8 cellular contexts compared by ENCODE assay signal in genomic region chr6:28335564-28336283, GRCh38. TPM values are rescaled to one million over a fixed set of nuclear protein-coding genes. Genes with fewer than 3 reads are reported as not detected.
DNase-seq lines count a peak whose midpoint lies in the region; ATAC-seq, FAIRE-seq and TF ChIP-seq lines count a peak whose summit lies in the region.

TSS of gene ZSCAN31 (minus strand) at chr6:28336148. CDS start at chr6:28329683, 6,465 bp downstream.

- H4K20me1 ChIP-seq in keratinocyte (ENCODE audit: control insufficient read depth, extremely low read depth, insufficient read depth, low read length) = no peaks in the 10 kb centered on the region

- peak within 1 kb of the TSS; percentile 95 for H3K4me2 ChIP-seq in keratinocyte (ENCODE audit: control insufficient read depth, extremely low read depth, insufficient read depth, low read depth, low read length)

- peak; percentile 90 for ATAC-seq in GM18867 (IDR thresholded peaks at IDR 0.05; ENCODE audit: unreplicated experiment)
- peak; percentile 80 for ATAC-seq in HG03095 (IDR thresholded peaks at IDR 0.05; ENCODE audit: unreplicated experiment)

- H3K27ac ChIP-seq in keratinocyte (ENCODE audit: control insufficient read depth, insufficient read depth, low read length) = peak within 1 kb of the TSS; percentile 86

- no peak for TF ChIP-seq CTCF in keratinocyte (optimal IDR thresholded peaks at IDR 0.05 in 1 of 3, IDR thresholded peaks at IDR 0.05 in 1 of 3, conservative IDR thresholded peaks at IDR 0.05 in 1 of 3; ENCODE audit: extremely low read depth in 1 of 3, insufficient read depth in 2 of 3, low read length in 3 of 3)

- no peaks in the 10 kb centered on the region for H3K9me1 ChIP-seq in keratinocyte (ENCODE audit: control insufficient read depth, extremely low read depth, insufficient read depth, low read length)

- peak; percentile 98 for DNase-seq in A172 (ENCODE audit: low spot score)
- DNase-seq in NCI-H2227 (lab: John Stamatoyannopoulos, UW; ENCODE audit: unreplicated experiment) = peak; percentile 97
- DNase-seq in activated CD4-positive, alpha-beta T cell treated with anti-CD3 and anti-CD28 coated beads for 1 hour = peak; percentile 75
- peak; percentile 88 for DNase-seq in cerebellum (ENCODE audit: low spot score)
- DNase-seq in keratinocyte (ENCODE audit: low read depth, low spot score) = peak; percentile 84
- DNase-seq in stimulated activated CD4-positive, alpha-beta T cell treated with anti-CD3 and anti-CD28 coated beads, Interleukin-15, amount 100 ng/mL, for 1 hour (ENCODE audit: low read depth in 1 of 2, low spot score in 1 of 2) = peak; percentile 54 to 57

- H3K9ac ChIP-seq in keratinocyte (ENCODE audit: control insufficient read depth, extremely low read depth, insufficient read depth, low read length) = peak within 1 kb of the TSS; percentile 82

- no peaks in the 10 kb centered on the region for H3K36me3 ChIP-seq in keratinocyte (ENCODE audit: control insufficient read depth in 2 of 2, extremely low read depth in 1 of 2, insufficient read depth in 2 of 2, low read length in 2 of 2)

- FAIRE-seq in keratinocyte (lab: Jason Lieb, UNC) = peak; percentile 93

- H2AFZ ChIP-seq in keratinocyte (ENCODE audit: control insufficient read depth, low read length) = peak within 1 kb of the TSS; percentile 87

- dilution Hi-C loops in keratinocyte (cut with MboI; ENCODE audit: extremely low pct_ligation_motif_present, low sequenced_read_pairs) = no loop called here

- peak within 1 kb of the TSS; percentile 51 to 85 (median 81) for H3K4me3 ChIP-seq in keratinocyte (ENCODE audit: control insufficient read depth in 2 of 3, extremely low read depth in 1 of 3, insufficient read depth in 2 of 3, low read depth in 1 of 3, low read length in 3 of 3)

- H3K9me3 ChIP-seq in keratinocyte (ENCODE audit: control insufficient read depth, low read depth, low read length) = no peaks in the 10 kb centered on the region

- peaks cover 13% of the 10 kb centered on the region for H3K4me1 ChIP-seq in keratinocyte (ENCODE audit: control insufficient read depth, extremely low read depth, insufficient read depth, low read length)

- no peaks in the 10 kb centered on the region for H3K27me3 ChIP-seq in keratinocyte (ENCODE audit: control insufficient read depth, extremely low read depth, insufficient read depth, low read length)

- no peaks in the 10 kb centered on the region for H3K79me2 ChIP-seq in keratinocyte (ENCODE audit: control insufficient read depth, insufficient read depth, low read length)

RNA-seq across cellular contexts. Expression of gene ZSCAN31, which starts in this region (rescaled TPM):
- total RNA-seq in A172 (2014; rRNA removed; shearing (Covaris generic)) = 17.4 and 24.4 TPM in 2 replicates
- 10.6 TPM for total RNA-seq in cerebellum
- 14.4 to 21.7 TPM (median 15.8 TPM) in 3 replicates for polyA plus RNA-seq in keratinocyte
- polyA plus RNA-seq in keratinocyte (2011; ENCODE audit: low read depth) = 44.7 TPM
- 15.3 and 24.3 TPM in 2 replicates for polyA plus RNA-seq in keratinocyte (2011; cell fraction: cytosol; rRNA removed)
- polyA plus RNA-seq in keratinocyte (2011; cell fraction: nucleus; rRNA removed) = 45.9 and 54.9 TPM in 2 replicates
- 12.4 and 13.1 TPM in 2 replicates for polyA plus RNA-seq in keratinocyte (2012; ENCODE audit: low replicate concordance)
- 9.9 to 29.3 TPM (median 28.8 TPM) in 3 replicates for polyA minus RNA-seq in keratinocyte
- polyA minus RNA-seq in keratinocyte (2011; cell fraction: cytosol; rRNA and poly(A)+ RNA removed) = 11.3 TPM
- polyA minus RNA-seq in keratinocyte (2011; cell fraction: nucleus; rRNA and poly(A)+ RNA removed) = 13.7 and 24.4 TPM in 2 replicates

Comparison
In these comparisons a context has a peak if more than half of its experiments do, and no peak if none do; other contexts are left out.
1. Peak in every context shown above with its lines: DNase-seq, ATAC-seq, H3K4me3 ChIP-seq and H3K27ac ChIP-seq.